11 cellular contexts compared by ENCODE assay signal in genomic region chr12:42360747-42361403, GRCh38. TPM values are rescaled to one million over a fixed set of nuclear protein-coding genes. Genes with fewer than 3 reads are reported as not detected.
A peak's percentile ranks its signal among the peaks of the same experiment; 100 is the strongest.
DNase-seq lines count a peak whose midpoint lies in the region; ATAC-seq and TF ChIP-seq lines count a peak whose summit lies in the region.
"Had no signal": no experiment of that assay in that cellular context is flagged by ENCODE, and none has a peak within 500 bp of the region (broad histone marks: within the 10 kb centered on the region; RNA-seq: fewer than 3 reads in every experiment).

No MANE protein-coding gene starts in this region.

- H3K36me3 ChIP-seq in heart left ventricle, result peaks cover 0 to 17% (median 5%) of the 10 kb centered on the region in 9 donors

- peaks cover 0 to 17% (median 3%) of the 10 kb centered on the region in 12 donors for H3K4me1 ChIP-seq in heart left ventricle

- no peak for TF ChIP-seq POLR2A in erythroblast (IDR thresholded peaks at IDR 0.05; ENCODE audit: low read length)
- TF ChIP-seq POLR2A in heart left ventricle (IDR thresholded peaks at IDR 0.05), result no peak

- peaks cover 43% of the 10 kb centered on the region for H3K4me1 Mint-ChIP-seq in activated naive CD8-positive, alpha-beta T cell treated with anti-CD3 and anti-CD28 coated beads for 36 hours

- WGBS in heart left ventricle, 4 donors, result 90 to 98% (median 94%) methylated on average over 6 of the region's 6 CpGs

- ATAC-seq in GM18508 (IDR thresholded peaks at IDR 0.05; ENCODE audit: insufficient read depth, unreplicated experiment) (peak; percentile 85), GM21381 (IDR thresholded peaks at IDR 0.05; ENCODE audit: unreplicated experiment) (peak; percentile 79), HG03175 (IDR thresholded peaks at IDR 0.05; ENCODE audit: unreplicated experiment) (peak; percentile 85), heart left ventricle (no peak)

- H3K4me3 ChIP-seq in heart left ventricle, result no peak overlapping the region

- peaks cover 32% of the 10 kb centered on the region for H3K36me3 Mint-ChIP-seq in activated naive CD8-positive, alpha-beta T cell treated with anti-CD3 and anti-CD28 coated beads for 36 hours

- H3K27ac ChIP-seq in heart left ventricle, result no peak overlapping the region

- H3K27me3 Mint-ChIP-seq in activated naive CD8-positive, alpha-beta T cell treated with anti-CD3 and anti-CD28 coated beads for 36 hours, result no peaks in the 10 kb centered on the region

- no peak for TF ChIP-seq CTCF in heart left ventricle (IDR thresholded peaks at IDR 0.05)

- H3K27me3 ChIP-seq in heart left ventricle, result no peaks in the 10 kb centered on the region

- peak overlapping the region; percentile 84 for H3K27ac Mint-ChIP-seq in activated naive CD8-positive, alpha-beta T cell treated with anti-CD3 and anti-CD28 coated beads for 36 hours

- no peaks in the 10 kb centered on the region for H3K9me3 ChIP-seq in heart left ventricle

- no peak for DNase-seq in activated naive CD8-positive, alpha-beta T cell treated with anti-CD3 and anti-CD28 coated beads for 36 hours
- DNase-seq in middle frontal gyrus (ENCODE audit: extremely low spot score, low spot score), result no peak
- no peak for DNase-seq in NCI-H1105 treated with DMSO at 0.1 percent for 48 hours (lab: John Stamatoyannopoulos, UW)
- no peak for DNase-seq in erythroblast (lab: John Stamatoyannopoulos, UW)
- no peak for DNase-seq in heart left ventricle
- DNase-seq: DND-41, NCI-H526, substantia nigra had no signal

- peak overlapping the region; percentile 14 for H3K4me3 Mint-ChIP-seq in activated naive CD8-positive, alpha-beta T cell treated with anti-CD3 and anti-CD28 coated beads for 36 hours

- intact Hi-C loops in heart left ventricle (cut with DNase I), result no loop called here

- H3K9me3 Mint-ChIP-seq in activated naive CD8-positive, alpha-beta T cell treated with anti-CD3 and anti-CD28 coated beads for 36 hours, result peaks cover 2% of the 10 kb centered on the region

RNA-seq across cellular contexts. Expression of gene PPHLN1, which starts 34.9 kb away (rescaled TPM):
- total RNA-seq in activated naive CD8-positive, alpha-beta T cell treated with anti-CD3 and anti-CD28 coated beads for 36 hours, result 10 to 100 TPM; 81.2 to 81.6 TPM
- 10 to 100 TPM; 25.5 to 41.1 (median 35.6) TPM for total RNA-seq in heart left ventricle
- 10 to 100 TPM; 21.4 to 35.6 TPM for polyA plus RNA-seq in heart left ventricle

RNA-seq across cellular contexts. Expression of gene ZCRB1, which starts 35.0 kb away (rescaled TPM):
- 10 to 100 TPM; 74.2 to 78.3 TPM for total RNA-seq in activated naive CD8-positive, alpha-beta T cell treated with anti-CD3 and anti-CD28 coated beads for 36 hours
- 10 to 100 TPM; 30.8 to 69.0 (median 56.2) TPM for total RNA-seq in heart left ventricle
- 10 to 100 TPM; 28.1 to 41.2 TPM for polyA plus RNA-seq in heart left ventricle

Comparison
In these comparisons a context has a peak if more than half of its experiments do, and no peak if none do; other contexts are left out.
1. ATAC-seq: peak in GM18508 (single experiment), GM21381 (single experiment) and HG03175 (single experiment); none in heart left ventricle (0 of 4).